In genomic region chr3:183447206-183448001, GRCh38 we compare ENCODE assay signal across 9 cellular contexts. TPM values are rescaled to one million over a fixed set of nuclear protein-coding genes. Genes with fewer than 3 reads are reported as not detected.
DNase-seq lines count a peak whose midpoint lies in the region; ATAC-seq lines count a peak whose summit lies in the region.
"Had no signal": no experiment of that assay in that cellular context is flagged by ENCODE, and none has a peak within 500 bp of the region (broad histone marks: within the 10 kb centered on the region; RNA-seq: fewer than 3 reads in every experiment).

No MANE protein-coding gene starts in this region.

- no peaks in the 10 kb centered on the region for H3K27me3 Mint-ChIP-seq in CD4-positive, alpha-beta memory T cell
- H3K27me3 Mint-ChIP-seq in IgD-negative memory B cell = no peaks in the 10 kb centered on the region

- intact Hi-C loops in CD4-positive, alpha-beta memory T cell (cut with micrococcal nuclease) = loop anchor here (1.0 kb wide), 1 partner anchor 188 kb away; the partner anchor contains the start of gene KLHL24

- no peaks in the 10 kb centered on the region for H3K36me3 ChIP-seq in CD4-positive, alpha-beta memory T cell (ENCODE audit: insufficient read depth, low read length)
- H3K36me3 ChIP-seq in esophagus (ENCODE audit: control insufficient read depth in 2 of 2, insufficient read depth in 2 of 2, low read length in 1 of 2) (no peaks in the 10 kb centered on the region), mucosa of rectum (ENCODE audit: control insufficient read depth in 2 of 2, insufficient read depth in 2 of 2, low read length in 2 of 2) (no peaks in the 10 kb centered on the region)

- peak overlapping the region; percentile 33 to 80 for H3K4me3 ChIP-seq in CD4-positive, alpha-beta memory T cell (ENCODE audit: low read length in 2 of 2)
- H3K4me3 ChIP-seq in esophagus (ENCODE audit: low read depth in 1 of 2, low read length in 2 of 2) (peak overlapping the region; percentile 62 to 77), mucosa of rectum (ENCODE audit: low read length in 2 of 2) (peak overlapping the region; percentile 89 to 93)

- peaks cover 12 to 13% of the 10 kb centered on the region in 2 donors for H3K36me3 Mint-ChIP-seq in CD4-positive, alpha-beta memory T cell
- no peaks in the 10 kb centered on the region for H3K36me3 Mint-ChIP-seq in IgD-negative memory B cell

- no peaks in the 10 kb centered on the region for H3K27me3 ChIP-seq in CD4-positive, alpha-beta memory T cell (ENCODE audit: insufficient read depth, low read length)
- H3K27me3 ChIP-seq in esophagus (ENCODE audit: control insufficient read depth in 1 of 2, insufficient read depth in 2 of 2, low read length in 2 of 2) (no peaks in the 10 kb centered on the region), mucosa of rectum (ENCODE audit: control insufficient read depth in 2 of 2, insufficient read depth in 2 of 2, low read length in 2 of 2) (no peaks in the 10 kb centered on the region)

- CTCF ChIA-PET in CD4-positive, alpha-beta memory T cell (lab: Charles Lee; ENCODE audit: partially characterized antibody) = interaction anchor here (0.7 kb wide), 1 partner anchor 32 kb away, joined by 3 read pairs; no protein-coding TSS in a partner anchor

- H3K27ac Mint-ChIP-seq in CD4-positive, alpha-beta memory T cell = peak overlapping the region; percentile 80 to 94 (median 91)
- H3K27ac Mint-ChIP-seq in IgD-negative memory B cell = peak overlapping the region; percentile 22 to 86 (median 67)

- 1 to 2% methylated on average over 50 to 54 of the region's 54 CpGs for WGBS in esophagus, 2 donors

- H3K27ac ChIP-seq in CD4-positive, alpha-beta memory T cell (ENCODE audit: low read depth, low read length) = peak overlapping the region; percentile 55
- H3K27ac ChIP-seq in esophagus (ENCODE audit: low read depth in 2 of 2, low read length in 1 of 2) = peak overlapping the region in 1 of 2 donors; percentile 77
- peak overlapping the region; percentile 48 to 70 for H3K27ac ChIP-seq in mucosa of rectum (ENCODE audit: low read depth in 2 of 2, low read length in 2 of 2)
- H3K27ac ChIP-seq: epithelial cell of prostate had no signal

- H3K9ac ChIP-seq in mucosa of rectum (ENCODE audit: low read depth in 1 of 2, low read length in 2 of 2) = peak overlapping the region; percentile 69 to 71

- H3K4me3 Mint-ChIP-seq in CD4-positive, alpha-beta memory T cell = peak overlapping the region; percentile 90 to 98 (median 96)
- H3K4me3 Mint-ChIP-seq in IgD-negative memory B cell = peak overlapping the region; percentile 94 to 98 (median 97)

- POLR2A ChIA-PET in CD4-positive, alpha-beta memory T cell (lab: Charles Lee; ENCODE audit: partially characterized antibody) = interaction anchor here (0.9 to 2.9 kb wide), 6 partner anchors 10 to 190 kb away, joined by 3 to 17 read pairs (median 4); partner anchors contain the start of genes KLHL24 and MCF2L2

- H3K4me1 Mint-ChIP-seq in CD4-positive, alpha-beta memory T cell = peaks cover 12 to 31% (median 15%) of the 10 kb centered on the region in 4 donors
- peaks cover 6 to 18% (median 12%) of the 10 kb centered on the region in 3 donors for H3K4me1 Mint-ChIP-seq in IgD-negative memory B cell

- peaks cover 20% of the 10 kb centered on the region for H3K4me1 ChIP-seq in CD4-positive, alpha-beta memory T cell (ENCODE audit: insufficient read depth, low read length)
- H3K4me1 ChIP-seq in esophagus (ENCODE audit: control insufficient read depth in 2 of 2, insufficient read depth in 2 of 2, low read length in 1 of 2) (peaks cover 0 to 6% of the 10 kb centered on the region in 2 donors), mucosa of rectum (ENCODE audit: control insufficient read depth in 2 of 2, insufficient read depth in 2 of 2, low read length in 2 of 2) (peaks cover 3 to 9% of the 10 kb centered on the region in 2 donors)

- no peaks in the 10 kb centered on the region for H3K9me3 ChIP-seq in CD4-positive, alpha-beta memory T cell (ENCODE audit: control insufficient read depth in 1 of 2, low read length in 2 of 2)
- H3K9me3 ChIP-seq in esophagus (ENCODE audit: control insufficient read depth in 2 of 2, insufficient read depth in 1 of 2, low read depth in 1 of 2, low read length in 1 of 2) (peaks cover 0 to 4% of the 10 kb centered on the region in 2 donors), mucosa of rectum (ENCODE audit: control insufficient read depth in 2 of 2, low read length in 2 of 2) (peaks cover 3 to 5% of the 10 kb centered on the region in 2 donors)

- H3K9me3 Mint-ChIP-seq in CD4-positive, alpha-beta memory T cell = peaks cover 0 to 22% (median 18%) of the 10 kb centered on the region in 8 donors
- H3K9me3 Mint-ChIP-seq in IgD-negative memory B cell = peaks cover 6 to 23% (median 13%) of the 10 kb centered on the region in 3 donors

- peak; percentile 61 to 74 (median 64) for DNase-seq in CD4-positive, alpha-beta memory T cell
- DNase-seq in OCI-M2 (lab: John Stamatoyannopoulos, UW; ENCODE audit: unreplicated experiment) = peak; percentile 85
- peak; percentile 62 for DNase-seq in activated T-cell treated with anti-CD3 and anti-CD28 coated beads, Interleukin-2, amount 50 U/mL, for 1 hour
- DNase-seq in stimulated activated CD8-positive, alpha-beta memory T cell treated with anti-CD3 and anti-CD28 coated beads, Interleukin-4, amount 100 ng/mL, for 4 hours (ENCODE audit: low read depth in 2 of 2, low spot score in 1 of 2) = peak; percentile 30 to 31

- peak; percentile 82 for ATAC-seq in GM21381 (IDR thresholded peaks at IDR 0.05; ENCODE audit: unreplicated experiment)

RNA-seq across cellular contexts. Expression of gene MCF2L2, which starts 19.0 kb away (rescaled TPM):
- total RNA-seq in CD4-positive, alpha-beta memory T cell = 1 to 10 TPM; 6.5 to 7.3 TPM
- polyA plus RNA-seq in CD4-positive, alpha-beta memory T cell = 1 to 10 TPM in 1 of 2 donors, under 1 TPM in 1; 0.37 to 3.7 TPM
- polyA plus RNA-seq in IgD-negative memory B cell (0.15 TPM), esophagus (under 1 TPM; 0.21 to 0.26 TPM)

Comparison
In these comparisons a context has a peak if more than half of its experiments do, and no peak if none do; other contexts are left out.
1. DNase-seq: peak in every context shown above with its lines; median percentile 85 in OCI-M2; 64 in CD4-positive, alpha-beta memory T cell; 62 in activated T-cell treated with anti-CD3 and anti-CD28 coated beads, Interleukin-2, amount 50 U/mL, for 1 hour; 30 in stimulated activated CD8-positive, alpha-beta memory T cell treated with anti-CD3 and anti-CD28 coated beads, Interleukin-4, amount 100 ng/mL, for 4 hours.